In the genomic region with DNA sequence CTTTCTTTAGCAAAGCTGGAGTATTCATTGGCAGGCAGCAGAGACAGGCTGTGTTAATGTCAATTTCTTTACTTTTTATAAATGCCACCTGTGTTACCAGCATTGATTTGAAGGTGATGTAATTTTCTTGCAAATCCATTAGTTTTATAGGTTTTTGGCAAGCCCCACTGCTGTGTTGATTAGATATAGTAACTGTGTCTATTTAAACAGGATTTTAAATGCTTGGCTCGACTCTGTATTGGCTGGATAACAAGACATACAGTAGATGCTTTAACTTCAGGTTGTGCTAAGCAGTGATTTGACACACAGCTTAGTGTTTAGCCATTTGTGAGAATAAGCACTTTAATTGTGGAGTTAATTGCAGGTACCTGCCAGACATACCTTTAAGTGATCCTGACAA, we compare ENCODE assay signal across 2 cellular contexts.
TF ChIP-seq lines count a peak whose summit lies in the region.

No MANE protein-coding gene starts in this region.

TF ChIP-seq in neural cell, 6 proteins besides CTCF, POLR2A, EP300 and RAD21 (continued from another document):
- TF ChIP-seq, protein P1, sequence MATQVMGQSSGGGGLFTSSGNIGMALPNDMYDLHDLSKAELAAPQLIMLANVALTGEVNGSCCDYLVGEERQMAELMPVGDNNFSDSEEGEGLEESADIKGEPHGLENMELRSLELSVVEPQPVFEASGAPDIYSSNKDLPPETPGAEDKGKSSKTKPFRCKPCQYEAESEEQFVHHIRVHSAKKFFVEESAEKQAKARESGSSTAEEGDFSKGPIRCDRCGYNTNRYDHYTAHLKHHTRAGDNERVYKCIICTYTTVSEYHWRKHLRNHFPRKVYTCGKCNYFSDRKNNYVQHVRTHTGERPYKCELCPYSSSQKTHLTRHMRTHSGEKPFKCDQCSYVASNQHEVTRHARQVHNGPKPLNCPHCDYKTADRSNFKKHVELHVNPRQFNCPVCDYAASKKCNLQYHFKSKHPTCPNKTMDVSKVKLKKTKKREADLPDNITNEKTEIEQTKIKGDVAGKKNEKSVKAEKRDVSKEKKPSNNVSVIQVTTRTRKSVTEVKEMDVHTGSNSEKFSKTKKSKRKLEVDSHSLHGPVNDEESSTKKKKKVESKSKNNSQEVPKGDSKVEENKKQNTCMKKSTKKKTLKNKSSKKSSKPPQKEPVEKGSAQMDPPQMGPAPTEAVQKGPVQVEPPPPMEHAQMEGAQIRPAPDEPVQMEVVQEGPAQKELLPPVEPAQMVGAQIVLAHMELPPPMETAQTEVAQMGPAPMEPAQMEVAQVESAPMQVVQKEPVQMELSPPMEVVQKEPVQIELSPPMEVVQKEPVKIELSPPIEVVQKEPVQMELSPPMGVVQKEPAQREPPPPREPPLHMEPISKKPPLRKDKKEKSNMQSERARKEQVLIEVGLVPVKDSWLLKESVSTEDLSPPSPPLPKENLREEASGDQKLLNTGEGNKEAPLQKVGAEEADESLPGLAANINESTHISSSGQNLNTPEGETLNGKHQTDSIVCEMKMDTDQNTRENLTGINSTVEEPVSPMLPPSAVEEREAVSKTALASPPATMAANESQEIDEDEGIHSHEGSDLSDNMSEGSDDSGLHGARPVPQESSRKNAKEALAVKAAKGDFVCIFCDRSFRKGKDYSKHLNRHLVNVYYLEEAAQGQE (IDR thresholded peaks at IDR 0.05; ENCODE audit: borderline replicate concordance): no peak

TF ChIP-seq in HepG2, 621 proteins besides CTCF, POLR2A, EP300 and RAD21 (continued from another document):
- TF ChIP-seq, protein P2, sequence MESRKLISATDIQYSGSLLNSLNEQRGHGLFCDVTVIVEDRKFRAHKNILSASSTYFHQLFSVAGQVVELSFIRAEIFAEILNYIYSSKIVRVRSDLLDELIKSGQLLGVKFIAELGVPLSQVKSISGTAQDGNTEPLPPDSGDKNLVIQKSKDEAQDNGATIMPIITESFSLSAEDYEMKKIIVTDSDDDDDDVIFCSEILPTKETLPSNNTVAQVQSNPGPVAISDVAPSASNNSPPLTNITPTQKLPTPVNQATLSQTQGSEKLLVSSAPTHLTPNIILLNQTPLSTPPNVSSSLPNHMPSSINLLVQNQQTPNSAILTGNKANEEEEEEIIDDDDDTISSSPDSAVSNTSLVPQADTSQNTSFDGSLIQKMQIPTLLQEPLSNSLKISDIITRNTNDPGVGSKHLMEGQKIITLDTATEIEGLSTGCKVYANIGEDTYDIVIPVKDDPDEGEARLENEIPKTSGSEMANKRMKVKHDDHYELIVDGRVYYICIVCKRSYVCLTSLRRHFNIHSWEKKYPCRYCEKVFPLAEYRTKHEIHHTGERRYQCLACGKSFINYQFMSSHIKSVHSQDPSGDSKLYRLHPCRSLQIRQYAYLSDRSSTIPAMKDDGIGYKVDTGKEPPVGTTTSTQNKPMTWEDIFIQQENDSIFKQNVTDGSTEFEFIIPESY (CRISPR knock-in tag; IDR thresholded peaks at IDR 0.05): no peak
- TF ChIP-seq PAX8 (CRISPR knock-in tag; IDR thresholded peaks at IDR 0.05; ENCODE audit: borderline replicate concordance) (no peak), ZNF746 (CRISPR knock-in tag; IDR thresholded peaks at IDR 0.05) (no peak), KLF12 (CRISPR knock-in tag; IDR thresholded peaks at IDR 0.05; ENCODE audit: borderline replicate concordance) (no peak), SYNCRIP (IDR thresholded peaks at IDR 0.05; ENCODE audit: insufficient read depth, low read depth, low read length) (no peak), ZNF382 (CRISPR knock-in tag; IDR thresholded peaks at IDR 0.05; ENCODE audit: borderline replicate concordance) (no peak), ZFP36L1 (CRISPR knock-in tag; IDR thresholded peaks at IDR 0.05) (no peak), ZNF367 (CRISPR knock-in tag; IDR thresholded peaks at IDR 0.05; ENCODE audit: borderline replicate concordance) (no peak), SIN3B (IDR thresholded peaks at IDR 0.05; ENCODE audit: low read length) (no peak)
- TF ChIP-seq, protein P3, sequence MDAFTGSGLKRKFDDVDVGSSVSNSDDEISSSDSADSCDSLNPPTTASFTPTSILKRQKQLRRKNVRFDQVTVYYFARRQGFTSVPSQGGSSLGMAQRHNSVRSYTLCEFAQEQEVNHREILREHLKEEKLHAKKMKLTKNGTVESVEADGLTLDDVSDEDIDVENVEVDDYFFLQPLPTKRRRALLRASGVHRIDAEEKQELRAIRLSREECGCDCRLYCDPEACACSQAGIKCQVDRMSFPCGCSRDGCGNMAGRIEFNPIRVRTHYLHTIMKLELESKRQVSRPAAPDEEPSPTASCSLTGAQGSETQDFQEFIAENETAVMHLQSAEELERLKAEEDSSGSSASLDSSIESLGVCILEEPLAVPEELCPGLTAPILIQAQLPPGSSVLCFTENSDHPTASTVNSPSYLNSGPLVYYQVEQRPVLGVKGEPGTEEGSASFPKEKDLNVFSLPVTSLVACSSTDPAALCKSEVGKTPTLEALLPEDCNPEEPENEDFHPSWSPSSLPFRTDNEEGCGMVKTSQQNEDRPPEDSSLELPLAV (CRISPR knock-in tag; conservative IDR thresholded peaks at IDR 0.05; ENCODE audit: low read depth): no peak
